In the genomic region with DNA sequence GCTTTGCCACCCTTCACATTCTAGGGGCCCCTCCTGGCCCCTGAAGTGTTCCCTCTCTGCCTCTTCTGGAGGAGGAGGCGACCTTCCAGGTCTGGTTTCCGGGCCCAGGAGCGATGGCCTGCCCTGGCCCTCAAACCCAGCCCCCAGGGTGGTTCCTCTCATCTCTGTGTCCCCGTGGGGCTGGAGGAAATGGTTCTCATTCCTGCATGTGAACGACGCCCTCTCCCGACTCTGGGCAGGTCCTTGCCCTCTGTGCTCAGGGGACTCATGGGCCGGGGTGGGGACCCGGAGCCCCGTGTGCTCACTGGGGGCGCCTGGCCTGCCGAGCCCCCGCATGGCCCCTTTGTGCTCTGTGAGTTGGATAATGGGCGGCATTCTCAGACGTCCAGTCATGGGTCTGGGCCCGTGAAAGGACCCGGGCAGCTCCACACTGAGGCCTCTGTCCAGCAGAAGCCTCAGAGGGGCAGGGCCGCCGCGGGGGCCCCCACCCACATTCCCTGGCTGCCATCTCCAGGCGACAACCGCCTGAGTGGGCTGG, we compare ENCODE assay signal across 1 cellular context.
TF ChIP-seq lines count a peak whose summit lies in the region.

No MANE protein-coding gene starts in this region.

TF ChIP-seq in WTC11, 78 proteins besides CTCF, POLR2A, EP300 and RAD21 (continued from another document):
- TF ChIP-seq, protein P1, sequence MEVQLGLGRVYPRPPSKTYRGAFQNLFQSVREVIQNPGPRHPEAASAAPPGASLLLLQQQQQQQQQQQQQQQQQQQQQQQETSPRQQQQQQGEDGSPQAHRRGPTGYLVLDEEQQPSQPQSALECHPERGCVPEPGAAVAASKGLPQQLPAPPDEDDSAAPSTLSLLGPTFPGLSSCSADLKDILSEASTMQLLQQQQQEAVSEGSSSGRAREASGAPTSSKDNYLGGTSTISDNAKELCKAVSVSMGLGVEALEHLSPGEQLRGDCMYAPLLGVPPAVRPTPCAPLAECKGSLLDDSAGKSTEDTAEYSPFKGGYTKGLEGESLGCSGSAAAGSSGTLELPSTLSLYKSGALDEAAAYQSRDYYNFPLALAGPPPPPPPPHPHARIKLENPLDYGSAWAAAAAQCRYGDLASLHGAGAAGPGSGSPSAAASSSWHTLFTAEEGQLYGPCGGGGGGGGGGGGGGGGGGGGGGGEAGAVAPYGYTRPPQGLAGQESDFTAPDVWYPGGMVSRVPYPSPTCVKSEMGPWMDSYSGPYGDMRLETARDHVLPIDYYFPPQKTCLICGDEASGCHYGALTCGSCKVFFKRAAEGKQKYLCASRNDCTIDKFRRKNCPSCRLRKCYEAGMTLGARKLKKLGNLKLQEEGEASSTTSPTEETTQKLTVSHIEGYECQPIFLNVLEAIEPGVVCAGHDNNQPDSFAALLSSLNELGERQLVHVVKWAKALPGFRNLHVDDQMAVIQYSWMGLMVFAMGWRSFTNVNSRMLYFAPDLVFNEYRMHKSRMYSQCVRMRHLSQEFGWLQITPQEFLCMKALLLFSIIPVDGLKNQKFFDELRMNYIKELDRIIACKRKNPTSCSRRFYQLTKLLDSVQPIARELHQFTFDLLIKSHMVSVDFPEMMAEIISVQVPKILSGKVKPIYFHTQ (CRISPR knock-in tag; IDR thresholded peaks at IDR 0.05): no peak
- TF ChIP-seq ZNF138 (CRISPR knock-in tag; conservative IDR thresholded peaks at IDR 0.05) (no peak), ESRRA (CRISPR knock-in tag; IDR thresholded peaks at IDR 0.05; ENCODE audit: borderline replicate concordance) (no peak)
TF ChIP-seq in WTC11: peak in this region for 2.
